Comparison of ENCODE assay signal across 8 cellular contexts in genomic region chr5:169161022-169161680, GRCh38.
DNase-seq lines count a peak whose midpoint lies in the region; ATAC-seq, FAIRE-seq and TF ChIP-seq lines count a peak whose summit lies in the region.

No MANE protein-coding gene starts in this region.

- no peak for ATAC-seq in HG03378 (IDR thresholded peaks at IDR 0.05; ENCODE audit: unreplicated experiment)

- H3K4me3 ChIP-seq in colonic mucosa = no peak overlapping the region
- no peak overlapping the region for H3K4me3 ChIP-seq in lower leg skin (ENCODE audit: low read depth, poor library complexity, severe bottlenecking)
- no peak overlapping the region for H3K4me3 ChIP-seq in transverse colon

- no peak overlapping the region for H3K9ac ChIP-seq in colonic mucosa (ENCODE audit: low read depth in 2 of 2, low read length in 2 of 2)

- 38 to 54% methylated on average over 13 of the region's 13 CpGs for WGBS in lower leg skin, 2 donors
- WGBS in transverse colon (ENCODE audit: low coverage in 1 of 2), 2 donors = 30 to 52% methylated on average over 3 to 13 of the region's 13 CpGs

- H3K27me3 ChIP-seq in colonic mucosa (no peaks in the 10 kb centered on the region), transverse colon (no peaks in the 10 kb centered on the region)

- no peaks in the 10 kb centered on the region for H3K9me3 ChIP-seq in colonic mucosa
- peaks cover 4 to 10% of the 10 kb centered on the region in 2 donors for H3K9me3 ChIP-seq in transverse colon

- TF ChIP-seq CTCF in colonic mucosa (IDR thresholded peaks at IDR 0.05) = no peak
- no peak for TF ChIP-seq CTCF in lower leg skin (IDR thresholded peaks at IDR 0.05)
- no peak for TF ChIP-seq CTCF in transverse colon (IDR thresholded peaks at IDR 0.05)

- H3K36me3 ChIP-seq in colonic mucosa = no peaks in the 10 kb centered on the region
- no peaks in the 10 kb centered on the region for H3K36me3 ChIP-seq in transverse colon

- DNase-seq in HTR-8/SVneo (ENCODE audit: insufficient read length, low spot score) (peak; percentile 95), colonic mucosa (peak; percentile 18), lower leg skin (ENCODE audit: low spot score in 2 of 2) (peak; percentile 73 to 89), transverse colon (no peak), erythroblast (lab: John Stamatoyannopoulos, UW) (no peak), GM19240 (ENCODE audit: insufficient read length, low spot score) (no peak), medulla oblongata (ENCODE audit: extremely low spot score) (no peak)

- H3K27ac ChIP-seq in colonic mucosa = no peak overlapping the region
- peak overlapping the region; percentile 29 to 47 (median 40) for H3K27ac ChIP-seq in transverse colon

- in situ Hi-C loops in transverse colon (cut with MboI; ENCODE audit: low pct_ligation_motif_present in 1 of 4, low pct_unique_long_range_greater_than_20kb in 1 of 4, low sequenced_read_pairs in 3 of 4) = no loop called here

- no peak for TF ChIP-seq POLR2A in lower leg skin (IDR thresholded peaks at IDR 0.05)
- TF ChIP-seq POLR2A in transverse colon (IDR thresholded peaks at IDR 0.05) = no peak
- TF ChIP-seq POLR2A in erythroblast (IDR thresholded peaks at IDR 0.05; ENCODE audit: low read length) = no peak

- intact Hi-C loops in colonic mucosa (cut with DNase I) = no loop called here
- intact Hi-C loops in lower leg skin (cut with DNase I; ENCODE audit: low total_unique reads) = no loop called here
- intact Hi-C loops in transverse colon (cut with DNase I; ENCODE audit: low total_unique reads) = no loop called here

- H3K4me1 ChIP-seq in colonic mucosa = no peaks in the 10 kb centered on the region
- peaks cover 0 to 8% (median 0%) of the 10 kb centered on the region in 4 donors for H3K4me1 ChIP-seq in transverse colon

- FAIRE-seq in HTR-8/SVneo (lab: Jason Lieb, UNC) = peak; percentile 92

- no peak for TF ChIP-seq EP300 in transverse colon (IDR thresholded peaks at IDR 0.05; ENCODE audit: low read depth)

Comparison
In these comparisons a context has a peak if more than half of its experiments do, and no peak if none do; other contexts are left out.
1. DNase-seq: peak in HTR-8/SVneo (single experiment), colonic mucosa (single experiment) and lower leg skin (2 of 2); none in transverse colon (single experiment), erythroblast (0 of 2), GM19240 (single experiment) and medulla oblongata (single experiment).